In the genomic region with DNA sequence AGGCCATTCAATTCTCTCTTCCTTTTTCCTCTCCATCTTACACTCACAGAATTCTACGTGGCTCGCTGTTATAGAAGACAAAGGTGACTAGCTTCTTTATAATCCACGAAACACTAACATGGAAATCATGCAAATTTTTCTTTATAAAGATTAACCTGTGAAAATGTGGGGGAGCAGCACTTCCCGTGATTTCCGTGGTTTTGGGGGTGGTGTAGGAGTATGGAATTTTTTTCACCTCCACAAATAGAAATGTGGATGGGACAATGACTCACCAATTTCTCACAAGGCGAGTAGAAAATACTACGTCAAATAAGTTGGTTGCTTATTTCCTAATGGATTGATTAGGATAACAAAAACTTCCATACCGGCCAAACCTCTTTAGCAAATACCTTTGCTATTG, we compare ENCODE assay signal across 17 cellular contexts.
DNase-seq lines count a peak whose midpoint lies in the region; ATAC-seq and TF ChIP-seq lines count a peak whose summit lies in the region.
"Had no signal": no experiment of that assay in that cellular context is flagged by ENCODE, and none has a peak within 500 bp of the region (broad histone marks: within the 10 kb centered on the region; RNA-seq: fewer than 3 reads in every experiment).

No MANE protein-coding gene starts in this region.

- H3K79me2 ChIP-seq in GM23338 (replicated peaks; ENCODE audit: insufficient read depth): no peaks in the 10 kb centered on the region

- H3F3A ChIP-seq in GM23338 (replicated peaks; ENCODE audit: low read depth): no peaks in the 10 kb centered on the region

- H3K4me3 ChIP-seq in GM23338 (no peak overlapping the region), gastrocnemius medialis (no peak overlapping the region), A673 (ENCODE audit: low read depth, low read length, poor library complexity, severe bottlenecking) (no peak overlapping the region)

- peak overlapping the region; percentile 22; the same call in 1 of the 2 replicates for H3K4me2 ChIP-seq in GM23338

- no peaks in the 10 kb centered on the region for H3K36me3 ChIP-seq in GM23338 (ENCODE audit: insufficient read depth)
- no peaks in the 10 kb centered on the region for H3K36me3 ChIP-seq in gastrocnemius medialis
- no peaks in the 10 kb centered on the region for H3K36me3 ChIP-seq in A673 (ENCODE audit: insufficient read depth, low read length, poor library complexity, severe bottlenecking)

- H3K9me2 ChIP-seq in GM23338 (ENCODE audit: insufficient read depth): no peaks in the 10 kb centered on the region

- H2AFZ ChIP-seq in GM23338: peak overlapping the region; percentile 67; the same call in 1 of the 2 replicates

- H3K27me3 ChIP-seq in GM23338 (ENCODE audit: insufficient read depth): no peaks in the 10 kb centered on the region
- H3K27me3 ChIP-seq in gastrocnemius medialis: peaks cover 0 to 3% (median 0%) of the 10 kb centered on the region in 3 donors
- H3K27me3 ChIP-seq in A673 (replicated peaks; ENCODE audit: insufficient read depth, low read depth, low read length, poor library complexity): peaks cover 62% of the 10 kb centered on the region

- no peaks in the 10 kb centered on the region for H4K20me1 ChIP-seq in GM23338 (replicated peaks; ENCODE audit: insufficient read depth)

- no TSS peak for BruUV-seq in A673 (replicated peaks; lab: Mats Ljungman, UMichigan)

- in situ Hi-C loops in gastrocnemius medialis (cut with MboI; ENCODE audit: low sequenced_read_pairs in 4 of 4): loop anchor here in 1 of 4 donors (10.0 kb wide), 1 partner anchor 379 kb away; no protein-coding TSS in a partner anchor

- H3K4me1 Mint-ChIP-seq in GM23338 (peaks cover 18% of the 10 kb centered on the region), endothelial cell (ENCODE audit: unreplicated experiment) (peaks cover 43% of the 10 kb centered on the region)
- H3K4me1 Mint-ChIP-seq: B cell; CD4-positive, alpha-beta memory T cell had no signal

- intact Hi-C loops in gastrocnemius medialis (cut with DNase I; ENCODE audit: low total_unique reads): no loop called here
- intact Hi-C loops in A673 (cut with micrococcal nuclease; ENCODE audit: unreplicated experiment): no loop called here

- H3K4me1 ChIP-seq in GM23338 (ENCODE audit: insufficient read depth) (peaks cover 18% of the 10 kb centered on the region), gastrocnemius medialis (no peaks in the 10 kb centered on the region), A673 (ENCODE audit: insufficient read depth, low read length, poor library complexity, severe bottlenecking) (no peaks in the 10 kb centered on the region)

- no peaks in the 10 kb centered on the region for H3K27me3 Mint-ChIP-seq in GM23338 (ENCODE audit: insufficient read depth, low read depth, poor library complexity)
- H3K27me3 Mint-ChIP-seq in endothelial cell (ENCODE audit: unreplicated experiment): peaks cover 4% of the 10 kb centered on the region
- H3K27me3 Mint-ChIP-seq: B cell; CD4-positive, alpha-beta memory T cell had no signal

- CTCF ChIA-PET in HEK293T (lab: Yijun Ruan, JAX) (interaction anchor here (0.6 to 1.5 kb wide), 3 partner anchors 263 to 542 kb away, joined by 5 to 8 read pairs (median 5); no protein-coding TSS in a partner anchor), A673 (lab: Charles Lee) (no interaction called here)

- H3K27ac Mint-ChIP-seq in GM23338: no peak overlapping the region
- H3K27ac Mint-ChIP-seq in endothelial cell (ENCODE audit: unreplicated experiment): peak overlapping the region; percentile 99
- H3K27ac Mint-ChIP-seq: B cell; CD4-positive, alpha-beta memory T cell; HFFc6 had no signal

- ATAC-seq in GM23338: no peak
- ATAC-seq in gastrocnemius medialis: no peak
- ATAC-seq: HCT116 had no signal

- H3K36me3 Mint-ChIP-seq in GM23338 (ENCODE audit: low read depth): no peaks in the 10 kb centered on the region
- H3K36me3 Mint-ChIP-seq in endothelial cell (ENCODE audit: low read depth, unreplicated experiment): no peaks in the 10 kb centered on the region
- H3K36me3 Mint-ChIP-seq: CD4-positive, alpha-beta memory T cell had no signal

- DNase-seq in GM23338 (ENCODE audit: low spot score) (no peak), endothelial cell (ENCODE audit: low spot score) (no peak), putamen (ENCODE audit: low spot score) (peak; percentile 33), gastrocnemius medialis (no peak), HEK293T (ENCODE audit: extremely low spot score) (no peak), A673 (ENCODE audit: low spot score) (no peak)
- DNase-seq: C1 segment of cervical spinal cord; Calu3; CD4-positive, alpha-beta memory T cell; COR-L47; DMS53; DMS79 treated with DMSO at 0.1 percent for 48 hours; GF-D8; H9; HFFc6 had no signal

- POLR2A ChIA-PET in HEK293T (lab: Yijun Ruan, JAX): no interaction called here
- POLR2A ChIA-PET in A673 (lab: Charles Lee; ENCODE audit: low non-redundant PET): no interaction called here

- no peak overlapping the region for H3K4me3 Mint-ChIP-seq in GM23338
- no peak overlapping the region for H3K4me3 Mint-ChIP-seq in endothelial cell (ENCODE audit: unreplicated experiment)
- H3K4me3 Mint-ChIP-seq: B cell; CD4-positive, alpha-beta memory T cell; H9; HFFc6 had no signal

- 0 out of 2 replicates have a peak overlapping the region, but pooled peaks have one; percentile 1 for H3K27ac ChIP-seq in GM23338 (ENCODE audit: low read depth)
- no peak overlapping the region for H3K27ac ChIP-seq in gastrocnemius medialis
- no peak overlapping the region for H3K27ac ChIP-seq in A673 (ENCODE audit: low read depth, low read length, poor library complexity, severe bottlenecking)

- no peaks in the 10 kb centered on the region; the same call in 2 of the 3 replicates for H3K9me3 Mint-ChIP-seq in GM23338
- H3K9me3 Mint-ChIP-seq in endothelial cell (ENCODE audit: unreplicated experiment): peaks cover 4% of the 10 kb centered on the region
- H3K9me3 Mint-ChIP-seq: H9, HFFc6 had no signal

- no peak for TF ChIP-seq CTCF in GM23338 (conservative IDR thresholded peaks at IDR 0.05; ENCODE audit: low read depth in 2 of 2)
- TF ChIP-seq CTCF in endothelial cell (IDR thresholded peaks at IDR 0.05; ENCODE audit: unreplicated experiment): no peak
- no peak for TF ChIP-seq CTCF in gastrocnemius medialis (IDR thresholded peaks at IDR 0.05 in 4 of 5, conservative IDR thresholded peaks at IDR 0.05 in 1 of 5)
- TF ChIP-seq CTCF in A673 (conservative IDR thresholded peaks at IDR 0.05; ENCODE audit: low read depth, low read length): no peak

- H3K9me3 ChIP-seq in gastrocnemius medialis (no peaks in the 10 kb centered on the region), A673 (ENCODE audit: low read depth, low read length, poor library complexity, severe bottlenecking) (no peaks in the 10 kb centered on the region)

- TF ChIP-seq POLR2A in gastrocnemius medialis (IDR thresholded peaks at IDR 0.05): no peak

TF ChIP-seq in GM23338, 12 proteins besides CTCF, POLR2A, EP300 and RAD21:
- TF ChIP-seq NANOG (IDR thresholded peaks at IDR 0.05; ENCODE audit: borderline replicate concordance) (no peak), STAT1 (IDR thresholded peaks at IDR 0.05; ENCODE audit: unreplicated experiment) (no peak), ZNF331 (CRISPR knock-in tag; IDR thresholded peaks at IDR 0.05; ENCODE audit: low read depth) (no peak), EZH2 (IDR thresholded peaks at IDR 0.05; ENCODE audit: low read depth, unreplicated experiment) (no peak)

TF ChIP-seq in HEK293T, 16 proteins besides CTCF, POLR2A, EP300 and RAD21:
- no peak for TF ChIP-seq SP1 (IDR thresholded peaks at IDR 0.05)
- no peak for TF ChIP-seq FOXA1 (IDR thresholded peaks at IDR 0.05)
- no peak for TF ChIP-seq FOXK2 (IDR thresholded peaks at IDR 0.05)
- TF ChIP-seq ZNF384 (IDR thresholded peaks at IDR 0.05): no peak
- no peak for TF ChIP-seq ELF4 (IDR thresholded peaks at IDR 0.05)
- TF ChIP-seq HDGF (IDR thresholded peaks at IDR 0.05; ENCODE audit: borderline replicate concordance): no peak
- no peak for TF ChIP-seq TARDBP (IDR thresholded peaks at IDR 0.05)
- no peak for TF ChIP-seq CTBP1 (IDR thresholded peaks at IDR 0.05; ENCODE audit: borderline replicate concordance)
- TF ChIP-seq, protein P1, sequence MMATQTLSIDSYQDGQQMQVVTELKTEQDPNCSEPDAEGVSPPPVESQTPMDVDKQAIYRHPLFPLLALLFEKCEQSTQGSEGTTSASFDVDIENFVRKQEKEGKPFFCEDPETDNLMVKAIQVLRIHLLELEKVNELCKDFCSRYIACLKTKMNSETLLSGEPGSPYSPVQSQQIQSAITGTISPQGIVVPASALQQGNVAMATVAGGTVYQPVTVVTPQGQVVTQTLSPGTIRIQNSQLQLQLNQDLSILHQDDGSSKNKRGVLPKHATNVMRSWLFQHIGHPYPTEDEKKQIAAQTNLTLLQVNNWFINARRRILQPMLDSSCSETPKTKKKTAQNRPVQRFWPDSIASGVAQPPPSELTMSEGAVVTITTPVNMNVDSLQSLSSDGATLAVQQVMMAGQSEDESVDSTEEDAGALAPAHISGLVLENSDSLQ (IDR thresholded peaks at IDR 0.05): no peak
